10 cellular contexts compared by ENCODE assay signal in genomic region chr20:25054995-25055629, GRCh38. TPM values are rescaled to one million over a fixed set of nuclear protein-coding genes. Genes with fewer than 3 reads are reported as not detected.
DNase-seq lines count a peak whose midpoint lies in the region; ATAC-seq and TF ChIP-seq lines count a peak whose summit lies in the region.
"Had no signal": no experiment of that assay in that cellular context is flagged by ENCODE, and none has a peak within 500 bp of the region (broad histone marks: within the 10 kb centered on the region; RNA-seq: fewer than 3 reads in every experiment).

No MANE protein-coding gene starts in this region.

- no peak overlapping the region for H3K27ac Mint-ChIP-seq in GM23338
- peak overlapping the region; percentile 89 to 91 for H3K27ac Mint-ChIP-seq in T-cell

- no peak overlapping the region for H2AFZ ChIP-seq in GM23338

- TF ChIP-seq CTCF in GM23338 (conservative IDR thresholded peaks at IDR 0.05; ENCODE audit: low read depth in 2 of 2): no peak

- H3K9me2 ChIP-seq in GM23338 (ENCODE audit: insufficient read depth): no peaks in the 10 kb centered on the region; the same call in 1 of the 2 replicates

- CTCF ChIA-PET in T-cell (lab: Charles Lee): interaction anchor here in 1 of 2 donors (0.7 to 1.5 kb wide), 4 partner anchors 8 to 61 kb away, joined by 3 to 6 read pairs (median 3); no protein-coding TSS in a partner anchor

- H3K9me3 ChIP-seq in stomach smooth muscle (ENCODE audit: control insufficient read depth in 2 of 2, low read length in 2 of 2): no peaks in the 10 kb centered on the region
- H3K9me3 ChIP-seq: neutrophil had no signal

- H3K4me3 Mint-ChIP-seq in GM23338 (no peak overlapping the region), T-cell (peak overlapping the region; percentile 81 to 87 (median 86))

- H3K27ac ChIP-seq in GM23338 (ENCODE audit: low read depth) (no peak overlapping the region), stomach smooth muscle (ENCODE audit: low read length) (peak overlapping the region; percentile 85)

- no peaks in the 10 kb centered on the region for H3K9me3 Mint-ChIP-seq in GM23338
- H3K9me3 Mint-ChIP-seq in T-cell: no peaks in the 10 kb centered on the region

- H3K4me1 Mint-ChIP-seq in GM23338: peaks cover 10% of the 10 kb centered on the region; the same call in 1 of the 3 replicates
- peaks cover 66 to 75% (median 68%) of the 10 kb centered on the region in 3 donors for H3K4me1 Mint-ChIP-seq in T-cell

- H3K27me3 ChIP-seq in GM23338 (ENCODE audit: insufficient read depth) (peaks cover 53% of the 10 kb centered on the region), stomach smooth muscle (ENCODE audit: control insufficient read depth in 1 of 2, insufficient read depth in 2 of 2, low read length in 2 of 2) (no peaks in the 10 kb centered on the region)
- H3K27me3 ChIP-seq: neutrophil had no signal

- H3K4me3 ChIP-seq in GM23338 (no peak overlapping the region), stomach smooth muscle (ENCODE audit: low read length in 2 of 2) (no peak overlapping the region)

- H3K4me1 ChIP-seq in GM23338 (ENCODE audit: insufficient read depth) (peaks cover 12% of the 10 kb centered on the region; the same call in 1 of the 2 replicates), stomach smooth muscle (ENCODE audit: control insufficient read depth, insufficient read depth, low read length) (peaks cover 87% of the 10 kb centered on the region)

- no peaks in the 10 kb centered on the region for H4K20me1 ChIP-seq in GM23338 (replicated peaks; ENCODE audit: insufficient read depth)

- no peak for ATAC-seq in GM23338
- ATAC-seq in T-cell (replicated peaks in 1 of 4): no peak
- no peak for ATAC-seq in left cardiac atrium
- no peak for ATAC-seq in activated CD4-positive, CD25-positive, alpha-beta regulatory T cell treated with anti-CD3 and anti-CD28 coated beads, Interleukin-2, amount 50 U/mL, for 24 hours

- POLR2A ChIA-PET in T-cell (lab: Charles Lee): interaction anchor here (0.6 to 0.9 kb wide), 3 partner anchors 349 to 1705 kb away, joined by 3 to 4 read pairs (median 4); no protein-coding TSS in a partner anchor

- no peak overlapping the region for H3K9ac ChIP-seq in stomach smooth muscle (ENCODE audit: low read length in 2 of 2)

- no peaks in the 10 kb centered on the region for H3F3A ChIP-seq in GM23338 (replicated peaks; ENCODE audit: low read depth)

- H3K36me3 ChIP-seq in GM23338 (ENCODE audit: insufficient read depth) (no peaks in the 10 kb centered on the region), stomach smooth muscle (ENCODE audit: control insufficient read depth in 2 of 2, insufficient read depth in 2 of 2, low read length in 2 of 2) (no peaks in the 10 kb centered on the region)
- H3K36me3 ChIP-seq: neutrophil had no signal

- intact Hi-C loops in left cardiac atrium (cut with DNase I): no loop called here

- DNase-seq in GM23338 (ENCODE audit: low spot score) (no peak), T-cell (no peak), left cardiac atrium (peak; percentile 30), SW480 (ENCODE audit: low spot score) (no peak), NCI-H1694 (lab: John Stamatoyannopoulos, UW) (no peak)

- H3K36me3 Mint-ChIP-seq in GM23338 (ENCODE audit: low read depth) (no peaks in the 10 kb centered on the region), T-cell (peaks cover 11% of the 10 kb centered on the region)

- H3K79me2 ChIP-seq in GM23338 (replicated peaks; ENCODE audit: insufficient read depth): no peaks in the 10 kb centered on the region

- H3K4me2 ChIP-seq in GM23338: no peak overlapping the region

- H3K27me3 Mint-ChIP-seq in GM23338 (ENCODE audit: insufficient read depth, low read depth, poor library complexity) (peaks cover 52% of the 10 kb centered on the region), T-cell (no peaks in the 10 kb centered on the region)

TF ChIP-seq in GM23338, 12 proteins besides CTCF, POLR2A, EP300 and RAD21 (continues in another document):
- TF ChIP-seq ZNF462 (CRISPR knock-in tag; IDR thresholded peaks at IDR 0.05): no peak
- no peak for TF ChIP-seq JUNB (IDR thresholded peaks at IDR 0.05; ENCODE audit: unreplicated experiment)
- no peak for TF ChIP-seq CREB1 (CRISPR knock-in tag; IDR thresholded peaks at IDR 0.05; ENCODE audit: low read depth)
- no peak for TF ChIP-seq STAT1 (IDR thresholded peaks at IDR 0.05; ENCODE audit: unreplicated experiment)

RNA-seq across cellular contexts. Expression of gene ACSS1, which starts 2.8 kb away (rescaled TPM):
- 2.7 and 4.1 TPM in 2 replicates for total RNA-seq in GM23338 (2014; rRNA removed; shearing (Covaris generic))
- 1.1 and 1.3 TPM in 2 replicates for polyA plus RNA-seq in GM23338 (2016; fragmentation: Nextera tagmentation; extraction: Ambion mirVana)
- total RNA-seq in T-cell (10 to 100 TPM; 39.1 to 59.6 (median 57.7) TPM), left cardiac atrium (10 to 100 TPM; 27.9 to 55.0 TPM)

RNA-seq across cellular contexts. Expression of gene VSX1, which starts 26.8 kb away (rescaled TPM):
- total RNA-seq in GM23338 (2014; rRNA removed; shearing (Covaris generic)): 0.16 and 0.73 TPM in 2 replicates
- polyA plus RNA-seq in GM23338 (2016; fragmentation: Nextera tagmentation; extraction: Ambion mirVana): not detected in 2 replicates
- not detected for total RNA-seq in T-cell
- total RNA-seq in left cardiac atrium: under 1 TPM in 1 of 2 donors, not detected in 1; 0.38 TPM
- total RNA-seq: LHCN-M2 had no signal
- polyA plus RNA-seq: esophagus had no signal
